In the genomic region with DNA sequence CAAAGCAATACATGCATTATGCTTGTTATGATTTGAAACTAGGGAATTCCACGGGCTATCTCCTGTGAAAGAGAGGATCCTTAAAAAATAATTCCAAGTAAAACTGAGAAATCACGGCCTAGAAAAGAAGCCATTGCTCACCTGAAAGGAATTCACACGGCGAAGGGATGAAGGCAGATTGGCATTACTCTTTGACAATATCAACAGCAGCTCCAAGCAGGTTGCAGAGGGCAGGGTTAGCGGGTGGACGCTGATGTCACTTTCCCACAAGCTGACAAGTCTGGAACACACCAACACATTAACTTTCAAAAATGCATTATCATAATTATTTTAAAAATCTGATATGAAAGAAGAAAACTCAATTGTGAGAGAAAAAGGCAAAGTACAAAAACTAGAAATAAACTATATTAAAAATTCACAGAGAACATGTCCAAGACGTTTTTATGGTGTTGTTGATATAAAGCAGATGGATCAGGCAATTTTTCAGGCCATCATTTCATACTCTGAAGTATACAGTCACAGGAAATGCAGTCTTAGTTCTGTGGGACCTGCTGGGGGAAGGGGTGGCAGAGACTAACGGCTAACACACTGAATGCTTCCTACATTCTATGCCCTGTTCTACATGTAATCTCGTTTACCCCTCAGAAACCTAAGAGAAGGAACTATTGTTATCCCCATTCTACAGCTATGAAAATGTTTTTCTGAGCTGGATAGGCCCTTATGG, we compare ENCODE assay signal across 18 cellular contexts.
A peak's percentile ranks its signal among the peaks of the same experiment; 100 is the strongest.
DNase-seq lines count a peak whose midpoint lies in the region; ATAC-seq and TF ChIP-seq lines count a peak whose summit lies in the region.
"Had no signal": no experiment of that assay in that cellular context is flagged by ENCODE, and none has a peak within 500 bp of the region (broad histone marks: within the 10 kb centered on the region; RNA-seq: fewer than 3 reads in every experiment).

No MANE protein-coding gene starts in this region.

- H4K20me1 ChIP-seq in IMR-90 (ENCODE audit: insufficient read depth, low read length) = no peaks in the 10 kb centered on the region; the same call in 1 of the 2 replicates
- H4K20me1 ChIP-seq: BLaER1 had no signal

- H3K27me3 ChIP-seq in IMR-90 (ENCODE audit: control insufficient read depth, insufficient read depth, low read length) = no peaks in the 10 kb centered on the region
- H3K27me3 ChIP-seq: adrenal gland, BLaER1, left lung had no signal

- H3K36me3 ChIP-seq in IMR-90 (ENCODE audit: control insufficient read depth, insufficient read depth, low read length) = no peaks in the 10 kb centered on the region
- H3K36me3 ChIP-seq: adrenal gland, BLaER1, left lung had no signal

- H2BK15ac ChIP-seq in IMR-90 (ENCODE audit: low read depth, low read length) = peak overlapping the region; percentile 82; the same call in 2 of the 3 replicates

- H4K91ac ChIP-seq in IMR-90 (ENCODE audit: insufficient read depth, low read depth, low read length) = peak overlapping the region; percentile 67

- intact Hi-C loops in IMR-90 (cut with micrococcal nuclease) = loop anchor here (5.0 to 10.0 kb wide), 2 partner anchors 257 to 710 kb away; a partner anchor contains a TSS
- intact Hi-C loops in CD14-positive monocyte (cut with micrococcal nuclease) = no loop called here

- H3K9ac ChIP-seq in IMR-90 (ENCODE audit: low read depth, low read length) = no peak overlapping the region
- H3K9ac ChIP-seq: BLaER1 had no signal

- H3K79me1 ChIP-seq in IMR-90 (ENCODE audit: low read depth in 1 of 2, low read length in 2 of 2) = no peaks in the 10 kb centered on the region; a peak in 1 of 4 replicates

- peak overlapping the region; percentile 53; the same call in 1 of the 2 replicates for H2BK20ac ChIP-seq in IMR-90 (ENCODE audit: low read depth, low read length)

- TF ChIP-seq POLR2A in IMR-90 (IDR thresholded peaks at IDR 0.05; ENCODE audit: low read depth, low read length) = no peak

- in situ Hi-C loops in IMR-90 (cut with MboI; ENCODE audit: low sequenced_read_pairs) = no loop called here

- no TSS peak for BruUV-seq in IMR-90 (replicated peaks; lab: Mats Ljungman, UMichigan)

- peak overlapping the region; percentile 95 for H2BK5ac ChIP-seq in IMR-90 (ENCODE audit: low read depth, low read length, poor library complexity, severe bottlenecking)

- H3K4me3 ChIP-seq in IMR-90 (ENCODE audit: insufficient read depth, low read depth, low read length) = no peak overlapping the region
- H3K4me3 ChIP-seq: adrenal gland, BLaER1, left lung had no signal

- peak overlapping the region; percentile 70; the same call in 1 of the 2 replicates for H3K27ac ChIP-seq in IMR-90 (ENCODE audit: insufficient read depth, low read length)
- H3K27ac ChIP-seq: adrenal gland, BLaER1, left lung had no signal

- H3K27ac Mint-ChIP-seq in WTC11 = peak overlapping the region; percentile 55; the same call in 1 of the 2 replicates
- H3K27ac Mint-ChIP-seq in activated CD8-positive, alpha-beta memory T cell treated with anti-CD3 and anti-CD28 coated beads, Interleukin-2, amount 10 ng/mL, durations not matched to agents 7 days and 5 days = no peak overlapping the region
- peak overlapping the region in 1 of 7 donors; percentile 56 for H3K27ac Mint-ChIP-seq in CD14-positive monocyte

- POLR2A ChIA-PET in IMR-90 (lab: Charles Lee; ENCODE audit: unreplicated experiment) = no interaction called here
- POLR2A ChIA-PET in WTC11 (lab: Charles Lee) = no interaction called here

- DNase-seq in IMR-90 (peak; percentile 35), WTC11 (ENCODE audit: low spot score) (no peak), kidney tubule cell (ENCODE audit: low spot score) (peak; percentile 55), retina (no peak), GM10266 (ENCODE audit: extremely low spot score) (no peak), CD14-positive monocyte (ENCODE audit: low spot score) (no peak)
- no peak for DNase-seq in activated CD8-positive, alpha-beta memory T cell treated with anti-CD3 and anti-CD28 coated beads, Interleukin-2, amount 10 ng/mL, durations not matched to agents 7 days and 5 days
- DNase-seq: activated effector memory CD4-positive, alpha-beta T cell treated with Interleukin-2 at 50 U/mL for 16 hours; H7; left lung; NCI-H1694 treated with DMSO at 0.1 percent for 48 hours; stimulated activated CD4-positive, alpha-beta T cell treated with anti-CD3 and anti-CD28 coated beads, Interleukin-4, amount 100 ng/mL, for 24 hours; substantia nigra had no signal

- TF ChIP-seq CTCF in IMR-90 (conservative IDR thresholded peaks at IDR 0.05; ENCODE audit: low read depth, low read length) (no peak), WTC11 (IDR thresholded peaks at IDR 0.05) (no peak), GM10266 (IDR thresholded peaks at IDR 0.05; ENCODE audit: control insufficient read depth, insufficient read depth, low read depth, missing control alignments) (no peak), CD14-positive monocyte (IDR thresholded peaks at IDR 0.05) (no peak)

- peak overlapping the region; percentile 92 for H2BK120ac ChIP-seq in IMR-90 (ENCODE audit: low read depth, low read length)

- peaks cover 32% of the 10 kb centered on the region for H3K4me1 ChIP-seq in IMR-90 (ENCODE audit: control insufficient read depth, insufficient read depth, low read length)
- H3K4me1 ChIP-seq: adrenal gland, left lung had no signal

- peaks cover 14% of the 10 kb centered on the region for H3K9me1 ChIP-seq in IMR-90 (ENCODE audit: insufficient read depth, low read length)

- ATAC-seq in IMR-90 (ENCODE audit: low read depth) (no peak), WTC11 (no peak)
- ATAC-seq in activated CD8-positive, alpha-beta memory T cell treated with anti-CD3 and anti-CD28 coated beads, Interleukin-2, amount 10 ng/mL, durations not matched to agents 7 days and 5 days = no peak
- ATAC-seq: activated CD4-positive, CD25-positive, alpha-beta regulatory T cell treated with anti-CD3 and anti-CD28 coated beads, Interleukin-2, amount 50 U/mL, for 24 hours; left lung; sciatic nerve had no signal

- H3K9me3 Mint-ChIP-seq in WTC11 (no peaks in the 10 kb centered on the region), CD14-positive monocyte (no peaks in the 10 kb centered on the region)
- no peaks in the 10 kb centered on the region for H3K9me3 Mint-ChIP-seq in activated CD8-positive, alpha-beta memory T cell treated with anti-CD3 and anti-CD28 coated beads, Interleukin-2, amount 10 ng/mL, durations not matched to agents 7 days and 5 days (ENCODE audit: low read depth)
- H3K9me3 Mint-ChIP-seq: central memory CD8-positive, alpha-beta T cell had no signal

- H4K5ac ChIP-seq in IMR-90 (ENCODE audit: low read depth, low read length) = peak overlapping the region; percentile 78

- H3K4me2 ChIP-seq in IMR-90 (ENCODE audit: low read depth, low read length) = peak overlapping the region; percentile 23
- H3K4me2 ChIP-seq: BLaER1 had no signal

- H3K14ac ChIP-seq in IMR-90 (replicated peaks; ENCODE audit: low read depth, low read length) = peak overlapping the region; percentile 68; the same call in 1 of the 2 replicates

- H2AK9ac ChIP-seq in IMR-90 (replicated peaks; ENCODE audit: low read depth, low read length, poor library complexity) = no peak overlapping the region

- H3K23ac ChIP-seq in IMR-90 (ENCODE audit: low read depth, low read length) = 0 out of 2 replicates have a peak overlapping the region, but pooled peaks have one; percentile 59

- CTCF ChIA-PET in IMR-90 (lab: Yijun Ruan, JAX) = no interaction called here
- CTCF ChIA-PET in WTC11 (lab: Charles Lee) = no interaction called here
- CTCF ChIA-PET in activated CD8-positive, alpha-beta memory T cell treated with anti-CD3 and anti-CD28 coated beads, Interleukin-2, amount 10 ng/mL, durations not matched to agents 7 days and 5 days (lab: Charles Lee) = no interaction called here

- H3K36me3 Mint-ChIP-seq in WTC11 (peaks cover 16% of the 10 kb centered on the region), CD14-positive monocyte (no peaks in the 10 kb centered on the region)
- peaks cover 3% of the 10 kb centered on the region for H3K36me3 Mint-ChIP-seq in activated CD8-positive, alpha-beta memory T cell treated with anti-CD3 and anti-CD28 coated beads, Interleukin-2, amount 10 ng/mL, durations not matched to agents 7 days and 5 days

- peak overlapping the region; percentile 94; the same call in 1 of the 2 replicates for H3K18ac ChIP-seq in IMR-90 (ENCODE audit: low read depth, low read length)

- H3K4ac ChIP-seq in IMR-90 (ENCODE audit: low read depth, low read length) = peak overlapping the region; percentile 88

- H3K9me3 ChIP-seq in IMR-90 (ENCODE audit: control insufficient read depth, insufficient read depth, low read length) = no peaks in the 10 kb centered on the region
- H3K9me3 ChIP-seq: adrenal gland, BLaER1, left lung had no signal

- H4K8ac ChIP-seq in IMR-90 (ENCODE audit: low read depth in 2 of 2, low read length in 2 of 2) = peak overlapping the region; percentile 17 to 68

- peak overlapping the region; percentile 94 for H2AK5ac ChIP-seq in IMR-90 (ENCODE audit: low read depth, low read length)

- H3K27me3 Mint-ChIP-seq in WTC11 (ENCODE audit: low read depth) = no peaks in the 10 kb centered on the region
- no peaks in the 10 kb centered on the region for H3K27me3 Mint-ChIP-seq in activated CD8-positive, alpha-beta memory T cell treated with anti-CD3 and anti-CD28 coated beads, Interleukin-2, amount 10 ng/mL, durations not matched to agents 7 days and 5 days
- H3K27me3 Mint-ChIP-seq in CD14-positive monocyte (ENCODE audit: low read depth in 3 of 3) = no peaks in the 10 kb centered on the region
- H3K27me3 Mint-ChIP-seq: central memory CD8-positive, alpha-beta T cell had no signal

- 47% methylated on average over 3 of the region's 9 CpGs; no CpG with 5 or more reads in 1 of the 2 experiments for WGBS in IMR-90 (ENCODE audit: extremely low coverage in 2 of 2, insufficient read length in 1 of 2), 2 experiments

- H3K4me3 Mint-ChIP-seq in WTC11 (no peak overlapping the region), CD14-positive monocyte (no peak overlapping the region)
- no peak overlapping the region for H3K4me3 Mint-ChIP-seq in activated CD8-positive, alpha-beta memory T cell treated with anti-CD3 and anti-CD28 coated beads, Interleukin-2, amount 10 ng/mL, durations not matched to agents 7 days and 5 days
- H3K4me3 Mint-ChIP-seq: central memory CD8-positive, alpha-beta T cell had no signal

- TF ChIP-seq RAD21 in IMR-90 (IDR thresholded peaks at IDR 0.05; ENCODE audit: low read length) = no peak

- peaks cover 29% of the 10 kb centered on the region for H3K4me1 Mint-ChIP-seq in WTC11
- no peaks in the 10 kb centered on the region for H3K4me1 Mint-ChIP-seq in activated CD8-positive, alpha-beta memory T cell treated with anti-CD3 and anti-CD28 coated beads, Interleukin-2, amount 10 ng/mL, durations not matched to agents 7 days and 5 days
- no peaks in the 10 kb centered on the region for H3K4me1 Mint-ChIP-seq in CD14-positive monocyte
- H3K4me1 Mint-ChIP-seq: central memory CD8-positive, alpha-beta T cell had no signal

- H2AFZ ChIP-seq in IMR-90 (replicated peaks; ENCODE audit: low read length, poor library complexity) = no peak overlapping the region

- H3K56ac ChIP-seq in IMR-90 (ENCODE audit: extremely low read depth, insufficient read depth, low read length) = peak overlapping the region; percentile 46; the same call in 1 of the 2 replicates

- dilution Hi-C loops in IMR-90 (cut with HindIII; ENCODE audit: low sequenced_read_pairs, unreplicated experiment) = no loop called here

TF ChIP-seq in IMR-90, 13 proteins besides CTCF, POLR2A, EP300 and RAD21 (continues in another document):
- no peak for TF ChIP-seq CEBPB (IDR thresholded peaks at IDR 0.05; ENCODE audit: low read depth, low read length)

Comparison
In these comparisons a context has a peak if more than half of its experiments do, and no peak if none do; other contexts are left out.
1. DNase-seq: peak in IMR-90 (single experiment) and kidney tubule cell (single experiment); none in WTC11 (single experiment), retina (single experiment), activated CD8-positive, alpha-beta memory T cell treated with anti-CD3 and anti-CD28 coated beads, Interleukin-2, amount 10 ng/mL, durations not matched to agents 7 days and 5 days (single experiment), GM10266 (single experiment) and CD14-positive monocyte (single experiment).